ENCODE assay signal across 8 cellular contexts in genomic region chr11:111982019-111982464, GRCh38.
DNase-seq lines count a peak whose midpoint lies in the region; ATAC-seq and TF ChIP-seq lines count a peak whose summit lies in the region.

No MANE protein-coding gene starts in this region.

- H3K9ac ChIP-seq in parathyroid adenoma: peak overlapping the region; percentile 19

- H3K36me3 ChIP-seq in parathyroid adenoma (ENCODE audit: control insufficient read depth, insufficient read depth, low read length): no peaks in the 10 kb centered on the region

- H3K27ac ChIP-seq in parathyroid adenoma: peak overlapping the region; percentile 80

- H3K79me2 ChIP-seq in parathyroid adenoma: no peaks in the 10 kb centered on the region

- DNase-seq in ELF-1 (ENCODE audit: low read depth, low spot score) (peak; percentile 77), NCI-H526 treated with DMSO at 0.1 percent for 48 hours (lab: John Stamatoyannopoulos, UW) (peak; percentile 96), globus pallidus (ENCODE audit: low spot score) (peak; percentile 68)
- peak; percentile 79 for DNase-seq in activated effector memory CD4-positive, alpha-beta T cell treated with anti-CD3 and anti-CD28 coated beads, Interleukin-2, amount 50 U/mL, for 16 hours

- peak overlapping the region; percentile 43 for H3K4me3 ChIP-seq in parathyroid adenoma (ENCODE audit: low read depth, low read length)

- no peaks in the 10 kb centered on the region for H3K27me3 ChIP-seq in parathyroid adenoma (ENCODE audit: control insufficient read depth, insufficient read depth, low read length)

- peak; percentile 55 for ATAC-seq in HG02623 (IDR thresholded peaks at IDR 0.05; ENCODE audit: unreplicated experiment)
- ATAC-seq in HG03039 (IDR thresholded peaks at IDR 0.05; ENCODE audit: unreplicated experiment): no peak
- ATAC-seq in GM18520 (IDR thresholded peaks at IDR 0.05; ENCODE audit: unreplicated experiment): no peak

- H3K4me1 ChIP-seq in parathyroid adenoma: peaks cover 23% of the 10 kb centered on the region

- no peaks in the 10 kb centered on the region for H3K9me3 ChIP-seq in parathyroid adenoma (ENCODE audit: control insufficient read depth, low read length)

- H3K4me2 ChIP-seq in parathyroid adenoma (ENCODE audit: low read length): peak overlapping the region; percentile 60

- H2AFZ ChIP-seq in parathyroid adenoma: peak overlapping the region; percentile 77

- peak; percentile 67 for TF ChIP-seq CTCF in parathyroid adenoma (IDR thresholded peaks at IDR 0.05)
